Comparison of ENCODE assay signal across 10 cellular contexts in the genomic region with DNA sequence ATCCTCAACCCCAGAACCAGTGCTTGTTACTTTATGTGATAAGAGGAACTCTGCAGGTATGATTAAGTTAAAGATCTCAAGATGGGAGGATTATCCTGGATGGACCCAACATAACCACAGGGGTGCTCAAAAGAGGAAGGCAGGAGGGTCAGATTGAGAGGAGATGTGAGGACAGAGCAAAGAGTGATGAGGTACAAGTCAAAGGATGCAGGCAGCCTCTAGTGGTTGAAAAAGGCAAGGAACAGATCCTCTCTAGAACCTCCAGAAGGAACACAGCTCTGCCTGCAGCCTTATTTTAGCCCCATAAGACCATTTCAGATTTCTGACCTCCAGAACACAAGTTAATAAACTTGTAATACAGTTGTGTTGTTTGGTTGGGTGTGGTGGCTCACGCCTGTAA. TPM values are rescaled to one million over a fixed set of nuclear protein-coding genes. Genes with fewer than 3 reads are reported as not detected.
DNase-seq lines count a peak whose midpoint lies in the region; ATAC-seq and TF ChIP-seq lines count a peak whose summit lies in the region.
"Had no signal": no experiment of that assay in that cellular context is flagged by ENCODE, and none has a peak within 500 bp of the region (broad histone marks: within the 10 kb centered on the region; RNA-seq: fewer than 3 reads in every experiment).

No MANE protein-coding gene starts in this region.

- no peaks in the 10 kb centered on the region for H3K4me1 ChIP-seq in SJCRH30

- TF ChIP-seq CTCF in VCaP (conservative IDR thresholded peaks at IDR 0.05) (peak; percentile 60), kidney epithelial cell (IDR thresholded peaks at IDR 0.05; ENCODE audit: insufficient read depth, low read length, poor library complexity, severe bottlenecking) (peak; percentile 28)

- no peaks in the 10 kb centered on the region for H3K9me3 ChIP-seq in SJCRH30 (replicated peaks)
- H3K9me3 ChIP-seq: suprapubic skin had no signal

- H3K36me3 ChIP-seq in kidney epithelial cell (ENCODE audit: control insufficient read depth, insufficient read depth, low read length) (no peaks in the 10 kb centered on the region), SJCRH30 (no peaks in the 10 kb centered on the region)
- H3K36me3 ChIP-seq: suprapubic skin had no signal

- DNase-seq in ELR (ENCODE audit: low read depth) (peak; percentile 54), HuH-7 (ENCODE audit: low spot score) (peak; percentile 30), kidney epithelial cell (ENCODE audit: low read depth) (no peak), NCI-H345 treated with DMSO at 0.1 percent for 48 hours (lab: John Stamatoyannopoulos, UW; ENCODE audit: unreplicated experiment) (no peak), amniotic stem cell (lab: John Stamatoyannopoulos, UW) (no peak), SJCRH30 (no peak)

- ATAC-seq in GM21786 (IDR thresholded peaks at IDR 0.05; ENCODE audit: unreplicated experiment): no peak

- H3K4me3 ChIP-seq in kidney epithelial cell (ENCODE audit: low read depth, low read length): no peak overlapping the region
- H3K4me3 ChIP-seq in SJCRH30: no peak overlapping the region
- H3K4me3 ChIP-seq: suprapubic skin had no signal

- H3K27ac ChIP-seq in VCaP (no peak overlapping the region), SJCRH30 (no peak overlapping the region)
- H3K27ac ChIP-seq: KMS-11, suprapubic skin had no signal

- H3K27me3 ChIP-seq in kidney epithelial cell (ENCODE audit: control insufficient read depth, insufficient read depth, low read length) (no peaks in the 10 kb centered on the region), SJCRH30 (no peaks in the 10 kb centered on the region)
- H3K27me3 ChIP-seq: suprapubic skin had no signal

RNA-seq across cellular contexts. Expression of a gene that starts 41.2 kb away (rescaled TPM):
- 13.4 and 18.1 TPM in 2 replicates for total RNA-seq in kidney epithelial cell
- 9.3 TPM in 2 replicates for total RNA-seq in SJCRH30 (2014; rRNA removed; shearing (Covaris generic))

Comparison
In these comparisons a context has a peak if more than half of its experiments do, and no peak if none do; other contexts are left out.
1. DNase-seq: peak in ELR (single experiment) and HuH-7 (single experiment); none in kidney epithelial cell (single experiment), NCI-H345 treated with DMSO at 0.1 percent for 48 hours (single experiment), amniotic stem cell (single experiment) and SJCRH30 (0 of 2).